ENCODE assay signal across 23 cellular contexts in genomic region chr16:79876332-79876730, GRCh38.
DNase-seq lines count a peak whose midpoint lies in the region; ATAC-seq and TF ChIP-seq lines count a peak whose summit lies in the region.
"Had no signal": no experiment of that assay in that cellular context is flagged by ENCODE, and none has a peak within 500 bp of the region (broad histone marks: within the 10 kb centered on the region; RNA-seq: fewer than 3 reads in every experiment).

No MANE protein-coding gene starts in this region.

- H3K9me3 ChIP-seq in MM.1S (replicated peaks; ENCODE audit: insufficient read depth, low read length), result no peaks in the 10 kb centered on the region
- H3K9me3 ChIP-seq: A549, heart right ventricle, testis had no signal

- H3K9ac ChIP-seq in MM.1S (ENCODE audit: low read length), result peak overlapping the region; percentile 13; the same call in 1 of the 2 replicates

- H3K9me2 ChIP-seq in MM.1S (replicated peaks; ENCODE audit: insufficient read depth, low read length), result no peaks in the 10 kb centered on the region

- H2AFZ ChIP-seq in MM.1S (ENCODE audit: low read length), result 0 out of 2 replicates have a peak overlapping the region, but pooled peaks have one; percentile 45

- no peaks in the 10 kb centered on the region for H3F3A ChIP-seq in MM.1S (ENCODE audit: insufficient read depth, low read length)

- no peaks in the 10 kb centered on the region for H3K27me3 ChIP-seq in MM.1S (replicated peaks; ENCODE audit: insufficient read depth, low read length)
- H3K27me3 ChIP-seq: brain microvascular endothelial cell, testis had no signal

- H3K36me3 ChIP-seq in MM.1S (replicated peaks; ENCODE audit: insufficient read depth, low read length), result no peaks in the 10 kb centered on the region
- H3K36me3 ChIP-seq: brain microvascular endothelial cell, heart right ventricle had no signal

- peak overlapping the region; percentile 74 for H3K27ac ChIP-seq in MM.1S (ENCODE audit: low read length)
- H3K27ac ChIP-seq: A549, brain microvascular endothelial cell, heart right ventricle, testis had no signal

- peak; percentile 72 for ATAC-seq in GM21360 (IDR thresholded peaks at IDR 0.05; ENCODE audit: unreplicated experiment)
- peak; percentile 68 for ATAC-seq in HG02852 (IDR thresholded peaks at IDR 0.05; ENCODE audit: unreplicated experiment)
- ATAC-seq: A549; activated naive CD8-positive, alpha-beta T cell treated with anti-CD3 and anti-CD28 coated beads, Interleukin-2, amount 50 U/mL, for 24 hours; heart right ventricle had no signal

- H3K4me1 ChIP-seq in MM.1S (ENCODE audit: low read length), result peaks cover 32% of the 10 kb centered on the region
- H3K4me1 ChIP-seq: A549, heart right ventricle, testis had no signal

- DNase-seq in GM12864 (ENCODE audit: low read depth), result peak; percentile 25
- DNase-seq in MM.1S, result peak; percentile 56
- DNase-seq in RKO (ENCODE audit: low spot score), result no peak
- no peak for DNase-seq in globus pallidus (ENCODE audit: low spot score)
- DNase-seq in cerebellar nuclear complex (lab: John Stamatoyannopoulos, UW), result no peak
- DNase-seq in NCI-H2029 (lab: John Stamatoyannopoulos, UW), result no peak
- DNase-seq: activated CD4-positive, alpha-beta T cell treated with anti-CD3 and anti-CD28 coated beads for 1 hour; activated naive CD8-positive, alpha-beta T cell treated with anti-CD3 and anti-CD28 coated beads, Interleukin-2, amount 50 U/mL, for 24 hours; brain microvascular endothelial cell; C1 segment of cervical spinal cord; cortex of kidney; heart right ventricle; HFFc6; immature natural killer cell; KBM-7; NCI-H1048; NCI-H2029 treated with DMSO at 0.1 percent for 48 hours; NCI-H510A; stimulated activated CD8-positive, alpha-beta memory T cell treated with anti-CD3 and anti-CD28 coated beads, Interleukin-4, amount 100 ng/mL, for 48 hours; testis had no signal

- H3K4me2 ChIP-seq in MM.1S (ENCODE audit: low read depth, low read length), result peak overlapping the region; percentile 50; the same call in 1 of the 2 replicates
- H3K4me2 ChIP-seq: A549 had no signal

- no peaks in the 10 kb centered on the region for H3K79me2 ChIP-seq in MM.1S (ENCODE audit: low read length)

- no peaks in the 10 kb centered on the region for H4K20me1 ChIP-seq in MM.1S (ENCODE audit: insufficient read depth, low read length)

- H3K4me3 ChIP-seq in GM12864 (ENCODE audit: low read depth, low read length) (no peak overlapping the region), MM.1S (ENCODE audit: low read length) (no peak overlapping the region)
- H3K4me3 ChIP-seq: A549, heart right ventricle, testis had no signal

- TF ChIP-seq CTCF in GM12864 (IDR thresholded peaks at IDR 0.05; ENCODE audit: low read depth, low read length, missing control alignments) (no peak), MM.1S (IDR thresholded peaks at IDR 0.05; ENCODE audit: low read length) (no peak)

Comparison
In these comparisons a context has a peak if more than half of its experiments do, and no peak if none do; other contexts are left out.
1. DNase-seq: peak in GM12864 (single experiment) and MM.1S (single experiment); none in RKO (single experiment), globus pallidus (single experiment), cerebellar nuclear complex (0 of 2) and NCI-H2029 (single experiment).